In genomic region chr11:66332371-66333219, GRCh38 we compare ENCODE assay signal across 16 cellular contexts. TPM values are rescaled to one million over a fixed set of nuclear protein-coding genes. Genes with fewer than 3 reads are reported as not detected.
"Had no signal": no experiment of that assay in that cellular context is flagged by ENCODE, and none has a peak within 500 bp of the region (broad histone marks: within the 10 kb centered on the region; RNA-seq: fewer than 3 reads in every experiment).

No MANE protein-coding gene starts in this region.

- H3K9me3 Mint-ChIP-seq: activated CD4-positive, alpha-beta memory T cell treated with anti-CD3 and anti-CD28 coated beads, Interleukin-2, amount 10 ng/mL, durations not matched to agents 7 days and 5 days; activated T-helper 1 cell treated with anti-CD3 and anti-CD28 coated beads, Interleukin-12 subunit alpha, Interleukin-12 subunit beta, Interleukin-2, Interleukin-4 antibody, amounts not matched to agents 30 ng/mL and 10 ng/mL and 1 ng/mL, durations not matched to agents 14 hours and 24 hours and 36 hours; endodermal cell; nephron had no signal

- H3K4me3 ChIP-seq: adrenal gland, body of pancreas, tibial artery, vagina had no signal

- H3K27me3 ChIP-seq: adrenal gland, body of pancreas, tibial artery, vagina had no signal

- H3K27me3 Mint-ChIP-seq: activated CD4-positive, alpha-beta T cell treated with anti-CD3 and anti-CD28 coated beads for 36 hours had no signal

- ATAC-seq: activated CD4-positive, alpha-beta T cell treated with anti-CD3 and anti-CD28 coated beads for 36 hours; body of pancreas had no signal

- DNase-seq: activated CD4-positive, alpha-beta memory T cell treated with anti-CD3 and anti-CD28 coated beads, Interleukin-2, amount 10 ng/mL, durations not matched to agents 7 days and 5 days; activated CD4-positive, alpha-beta T cell treated with anti-CD3 and anti-CD28 coated beads for 36 hours; activated naive CD4-positive, alpha-beta T cell; body of pancreas; cerebellar nuclear complex; endodermal cell; erythroblast; mesendoderm; stimulated activated CD4-positive, alpha-beta T cell treated with anti-CD3 and anti-CD28 coated beads, Interleukin-4, amount 100 ng/mL, for 4 hours; T-helper 1 cell had no signal

- H3K9me3 ChIP-seq: adrenal gland, body of pancreas, tibial artery, vagina had no signal

- H3K27ac Mint-ChIP-seq: activated CD4-positive, alpha-beta memory T cell treated with anti-CD3 and anti-CD28 coated beads, Interleukin-2, amount 10 ng/mL, durations not matched to agents 7 days and 5 days; activated CD4-positive, alpha-beta T cell treated with anti-CD3 and anti-CD28 coated beads for 36 hours; activated T-helper 1 cell treated with anti-CD3 and anti-CD28 coated beads, Interleukin-12 subunit alpha, Interleukin-12 subunit beta, Interleukin-2, Interleukin-4 antibody, amounts not matched to agents 30 ng/mL and 10 ng/mL and 1 ng/mL, durations not matched to agents 14 hours and 24 hours and 36 hours; endodermal cell; nephron had no signal

- H3K27ac ChIP-seq: adrenal gland, body of pancreas, tibial artery, vagina, VCaP had no signal

- H3K4me3 Mint-ChIP-seq: activated CD4-positive, alpha-beta memory T cell treated with anti-CD3 and anti-CD28 coated beads, Interleukin-2, amount 10 ng/mL, durations not matched to agents 7 days and 5 days; activated CD4-positive, alpha-beta T cell treated with anti-CD3 and anti-CD28 coated beads for 36 hours; activated T-helper 1 cell treated with anti-CD3 and anti-CD28 coated beads, Interleukin-12 subunit alpha, Interleukin-12 subunit beta, Interleukin-2, Interleukin-4 antibody, amounts not matched to agents 30 ng/mL and 10 ng/mL and 1 ng/mL, durations not matched to agents 14 hours and 24 hours and 36 hours; endodermal cell; nephron had no signal

RNA-seq across cellular contexts. Expression of gene CD248, which starts 15.8 kb away (rescaled TPM):
- total RNA-seq: activated CD4-positive, alpha-beta memory T cell treated with anti-CD3 and anti-CD28 coated beads, Interleukin-2, amount 10 ng/mL, durations not matched to agents 7 days and 5 days; activated T-helper 1 cell treated with anti-CD3 and anti-CD28 coated beads, Interleukin-12 subunit alpha, Interleukin-12 subunit beta, Interleukin-2, Interleukin-4 antibody, amounts not matched to agents 30 ng/mL and 10 ng/mL and 1 ng/mL, durations not matched to agents 14 hours and 24 hours and 36 hours had no signal
